ENCODE assay signal across 8 cellular contexts in genomic region chr5:169805527-169805934, GRCh38.
DNase-seq lines count a peak whose midpoint lies in the region; ATAC-seq, FAIRE-seq and TF ChIP-seq lines count a peak whose summit lies in the region.

No MANE protein-coding gene starts in this region.

- H3K4me3 Mint-ChIP-seq in type B pancreatic cell = no peak overlapping the region

- no peaks in the 10 kb centered on the region for H3K4me1 ChIP-seq in esophagus muscularis mucosa
- no peaks in the 10 kb centered on the region for H3K4me1 ChIP-seq in SJCRH30
- H3K4me1 ChIP-seq in breast epithelium = peaks cover 0 to 5% of the 10 kb centered on the region in 2 donors

- TF ChIP-seq EP300 in esophagus muscularis mucosa (IDR thresholded peaks at IDR 0.05) = no peak

- no peaks in the 10 kb centered on the region for H3K9me3 ChIP-seq in esophagus muscularis mucosa
- no peaks in the 10 kb centered on the region for H3K9me3 ChIP-seq in SJCRH30 (replicated peaks)
- no peaks in the 10 kb centered on the region for H3K9me3 ChIP-seq in breast epithelium

- H3K27me3 Mint-ChIP-seq in type B pancreatic cell = peaks cover 23% of the 10 kb centered on the region

- peak; percentile 93 for FAIRE-seq in GM12891 (lab: Jason Lieb, UNC)

- ATAC-seq in GM21576 (IDR thresholded peaks at IDR 0.05; ENCODE audit: unreplicated experiment) = peak; percentile 75

- DNase-seq in GM12891 (ENCODE audit: insufficient read length, low spot score) (peak; percentile 30), MV-4-11 (lab: John Stamatoyannopoulos, UW) (peak; percentile 7), esophagus muscularis mucosa (ENCODE audit: extremely low spot score) (peak; percentile 68), type B pancreatic cell (ENCODE audit: extremely low spot score, unreplicated experiment) (no peak), SJCRH30 (no peak), breast epithelium (ENCODE audit: low spot score in 2 of 2) (no peak), HuH-7.5 (ENCODE audit: low spot score) (no peak)

- H3K27ac ChIP-seq in esophagus muscularis mucosa (replicated peaks in 1 of 4) = no peak overlapping the region
- H3K27ac ChIP-seq in SJCRH30 = no peak overlapping the region
- H3K27ac ChIP-seq in breast epithelium = no peak overlapping the region

- H3K4me1 Mint-ChIP-seq in type B pancreatic cell (ENCODE audit: unreplicated experiment) = peaks cover 24% of the 10 kb centered on the region

- peak; percentile 54; the same call in 1 of the 2 replicates for TF ChIP-seq POLR2A in GM12891 (IDR thresholded peaks at IDR 0.05; ENCODE audit: low read depth, low read length)
- no peak for TF ChIP-seq POLR2A in esophagus muscularis mucosa (IDR thresholded peaks at IDR 0.05; ENCODE audit: low read depth)
- TF ChIP-seq POLR2A in breast epithelium (IDR thresholded peaks at IDR 0.05) = no peak

- intact Hi-C loops in esophagus muscularis mucosa (cut with DNase I) = no loop called here
- intact Hi-C loops in breast epithelium (cut with DNase I; ENCODE audit: low total_unique reads) = no loop called here

- H3K9me3 Mint-ChIP-seq in type B pancreatic cell = peaks cover 4% of the 10 kb centered on the region

- H3K27me3 ChIP-seq in esophagus muscularis mucosa (peaks cover 0 to 30% (median 0%) of the 10 kb centered on the region in 4 donors), SJCRH30 (no peaks in the 10 kb centered on the region), breast epithelium (no peaks in the 10 kb centered on the region)

- H3K27ac Mint-ChIP-seq in type B pancreatic cell = peak overlapping the region; percentile 80

- no peak for TF ChIP-seq CTCF in esophagus muscularis mucosa (IDR thresholded peaks at IDR 0.05)
- peak; percentile 40 for TF ChIP-seq CTCF in type B pancreatic cell (conservative IDR thresholded peaks at IDR 0.05)
- TF ChIP-seq CTCF in breast epithelium (IDR thresholded peaks at IDR 0.05) = no peak

- WGBS in esophagus muscularis mucosa = 19% methylated on average over 5 of the region's 5 CpGs

- no peaks in the 10 kb centered on the region for H3K36me3 Mint-ChIP-seq in type B pancreatic cell

- H3K4me3 ChIP-seq in esophagus muscularis mucosa (no peak overlapping the region), SJCRH30 (no peak overlapping the region), breast epithelium (no peak overlapping the region)

- H3K36me3 ChIP-seq in esophagus muscularis mucosa = no peaks in the 10 kb centered on the region
- no peaks in the 10 kb centered on the region for H3K36me3 ChIP-seq in SJCRH30
- no peaks in the 10 kb centered on the region for H3K36me3 ChIP-seq in breast epithelium

TF ChIP-seq in GM12891, 5 proteins besides CTCF, POLR2A, EP300 and RAD21:
- TF ChIP-seq TAF1 (IDR thresholded peaks at IDR 0.05; ENCODE audit: low read depth, low read length) (0 out of 2 replicates have a peak, but pooled peaks have one; percentile 29), POLR2AphosphoS5 (IDR thresholded peaks at IDR 0.05; ENCODE audit: low read depth, low read length) (peak; percentile 79), PAX5 (IDR thresholded peaks at IDR 0.05; ENCODE audit: insufficient read depth, low read length, severe bottlenecking) (no peak)

Comparison
In these comparisons a context has a peak if more than half of its experiments do, and no peak if none do; other contexts are left out.
1. DNase-seq: peak in GM12891 (single experiment), MV-4-11 (single experiment) and esophagus muscularis mucosa (single experiment); none in type B pancreatic cell (single experiment), SJCRH30 (0 of 2), breast epithelium (0 of 2) and HuH-7.5 (single experiment).